Comparison of ENCODE assay signal across 8 cellular contexts in the genomic region with DNA sequence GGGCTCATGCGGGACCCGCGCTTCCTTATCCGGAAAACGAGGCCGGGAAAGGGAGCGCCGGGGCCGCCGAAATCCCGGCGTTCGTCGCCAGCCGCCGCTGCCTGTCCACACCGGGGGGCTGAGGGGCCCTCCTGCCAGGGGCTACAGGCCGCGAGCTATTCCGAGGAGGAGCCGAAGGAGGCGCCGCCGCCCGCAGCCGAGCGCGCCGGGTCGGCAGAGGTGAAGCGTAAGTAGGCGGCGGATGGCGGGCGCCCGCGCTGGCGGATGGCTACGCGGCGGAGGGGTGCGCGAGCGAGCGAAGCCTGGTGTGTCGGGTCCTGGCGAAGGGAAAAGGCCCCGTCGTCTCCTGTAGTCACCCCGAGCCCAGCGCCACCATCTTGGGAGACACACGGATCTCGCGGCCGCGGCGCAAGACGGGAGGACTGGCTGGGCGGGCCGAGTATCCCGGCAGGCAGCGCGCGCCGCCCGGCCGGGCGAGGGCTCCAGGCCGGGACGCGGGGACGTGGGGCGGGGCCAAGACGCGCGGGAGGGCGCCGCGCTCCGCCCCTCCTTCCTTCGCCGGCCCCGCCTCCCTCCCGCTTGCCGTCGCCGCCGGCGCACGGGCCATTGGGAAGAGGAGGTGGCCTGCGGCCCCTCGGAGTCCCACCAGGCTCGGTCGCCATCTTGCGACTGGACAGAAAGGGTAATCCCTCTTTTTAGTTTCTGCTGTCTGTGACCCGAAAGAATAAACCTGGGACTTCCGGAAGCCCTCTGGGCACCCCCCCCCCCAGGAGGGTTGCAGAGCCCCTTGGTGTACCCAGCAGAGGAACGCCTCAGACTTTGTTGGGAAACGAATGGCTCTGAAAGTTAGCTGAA. TPM values are rescaled to one million over a fixed set of nuclear protein-coding genes. Genes with fewer than 3 reads are reported as not detected.
A peak's percentile ranks its signal among the peaks of the same experiment; 100 is the strongest.
DNase-seq lines count a peak whose midpoint lies in the region; ATAC-seq and TF ChIP-seq lines count a peak whose summit lies in the region.

A gene (minus strand): TSS at position 424 of the 855 bp plus-strand sequence. CDS start 29,917 bp downstream, outside the sequence.

- TF ChIP-seq POLR2A in GM19193 (IDR thresholded peaks at IDR 0.05; ENCODE audit: extremely low read depth, insufficient read depth, insufficient read length), result peak; percentile 90

- H3K4me3 ChIP-seq in BE2C (ENCODE audit: low read depth, low read length), result peak within 1 kb of the TSS; percentile 88
- H3K4me3 ChIP-seq in choroid plexus epithelial cell (ENCODE audit: low read depth, low read length), result peak within 1 kb of the TSS; percentile 91

- peak; percentile 91 for ATAC-seq in HG03432 (IDR thresholded peaks at IDR 0.05; ENCODE audit: unreplicated experiment)

- H3K4me1 ChIP-seq in BE2C, result no peaks in the 10 kb centered on the region

- H3K9me3 ChIP-seq in BE2C, result no peaks in the 10 kb centered on the region

- DNase-seq in BE2C (peak; percentile 94), NCI-H460 (ENCODE audit: extremely low read depth, low read depth) (peak; percentile 87), choroid plexus epithelial cell (ENCODE audit: low read depth) (peak; percentile 95), kidney glomerular epithelial cell (lab: John Stamatoyannopoulos, UW) (peak; percentile 88)
- peak; percentile 83 to 86 for DNase-seq in activated CD4-positive, alpha-beta T cell treated with anti-CD3 and anti-CD28 coated beads for 4 hours
- DNase-seq in stimulated activated CD4-positive, alpha-beta T cell treated with anti-CD3 and anti-CD28 coated beads, Interleukin-15, amount 100 ng/mL, for 48 hours (ENCODE audit: low read depth in 2 of 2), result peak; percentile 75 to 85

- H3K36me3 ChIP-seq in BE2C, result peaks cover 11% of the 10 kb centered on the region

- TF ChIP-seq CTCF in BE2C (IDR thresholded peaks at IDR 0.05; ENCODE audit: low read depth, low read length) (peak; percentile 36), choroid plexus epithelial cell (conservative IDR thresholded peaks at IDR 0.05; ENCODE audit: low read depth, low read length) (peak; percentile 30)

- H3K27me3 ChIP-seq in BE2C, result no peaks in the 10 kb centered on the region

RNA-seq across cellular contexts. Expression of the gene that starts here (rescaled TPM):
- polyA plus RNA-seq in BE2C (2012; ENCODE audit: insufficient read depth, insufficient read length, low read depth), result 49.6 TPM
- 78.2 and 82.6 TPM in 2 replicates for total RNA-seq in NCI-H460 (2014; rRNA removed; shearing (Covaris generic))
- polyA plus RNA-seq in NCI-H460 (2014; cell fraction: nucleus; rRNA removed), result 41.4 and 65.9 TPM in 2 replicates

Comparison
In these comparisons a context has a peak if more than half of its experiments do, and no peak if none do; other contexts are left out.
1. Peak in every context shown above with its lines: DNase-seq, ATAC-seq and H3K4me3 ChIP-seq.